ENCODE assay signal across 12 cellular contexts in genomic region chr6:109480993-109481480, GRCh38. TPM values are rescaled to one million over a fixed set of nuclear protein-coding genes. Genes with fewer than 3 reads are reported as not detected.
DNase-seq lines count a peak whose midpoint lies in the region; ATAC-seq and TF ChIP-seq lines count a peak whose summit lies in the region.
"Had no signal": no experiment of that assay in that cellular context is flagged by ENCODE, and none has a peak within 500 bp of the region (broad histone marks: within the 10 kb centered on the region; RNA-seq: fewer than 3 reads in every experiment).

No MANE protein-coding gene starts in this region.

- H3K4me1 ChIP-seq in iPS-15b (ENCODE audit: control insufficient read depth, insufficient read depth, low read length): peaks cover 24% of the 10 kb centered on the region
- H3K4me1 ChIP-seq in stomach smooth muscle (ENCODE audit: control insufficient read depth, insufficient read depth, low read length): peaks cover 18% of the 10 kb centered on the region

- H3K9ac ChIP-seq in iPS-15b (ENCODE audit: low read depth, low read length) (no peak overlapping the region), stomach smooth muscle (ENCODE audit: low read length in 2 of 2) (no peak overlapping the region)

- H3K4me1 Mint-ChIP-seq in activated naive CD4-positive, alpha-beta T cell treated with anti-CD3 and anti-CD28 coated beads, Interleukin-2, amount 50 U/mL, for 24 hours: peaks cover 65% of the 10 kb centered on the region
- H3K4me1 Mint-ChIP-seq in WTC11: peaks cover 58% of the 10 kb centered on the region

- H3K4me3 ChIP-seq in iPS-15b (ENCODE audit: low read depth, low read length): peak overlapping the region; percentile 6
- peak overlapping the region; percentile 6 to 9 for H3K4me3 ChIP-seq in stomach smooth muscle (ENCODE audit: low read length in 2 of 2)
- H3K4me3 ChIP-seq in brain microvascular endothelial cell (ENCODE audit: low read depth, low read length): no peak overlapping the region

- H3K27me3 ChIP-seq in iPS-15b (ENCODE audit: control insufficient read depth, insufficient read depth, low read length): no peaks in the 10 kb centered on the region
- no peaks in the 10 kb centered on the region for H3K27me3 ChIP-seq in stomach smooth muscle (ENCODE audit: control insufficient read depth in 1 of 2, insufficient read depth in 2 of 2, low read length in 2 of 2)
- H3K27me3 ChIP-seq in brain microvascular endothelial cell (replicated peaks): no peaks in the 10 kb centered on the region
- H3K27me3 ChIP-seq: heart right ventricle had no signal

- TF ChIP-seq CTCF in WTC11 (IDR thresholded peaks at IDR 0.05) (no peak), brain microvascular endothelial cell (IDR thresholded peaks at IDR 0.05; ENCODE audit: low read depth, low read length, missing control alignments) (no peak)

- H3K27ac Mint-ChIP-seq in activated naive CD4-positive, alpha-beta T cell treated with anti-CD3 and anti-CD28 coated beads, Interleukin-2, amount 50 U/mL, for 24 hours: peak overlapping the region; percentile 71
- no peak overlapping the region for H3K27ac Mint-ChIP-seq in WTC11
- H3K27ac Mint-ChIP-seq: dendritic cell treated with granulocyte-macrophage colony-stimulating factor and Interleukin-4, amounts not matched to agents 40 ng/mL and 50 ng/mL, for 4 days had no signal

- in situ Hi-C loops in brain microvascular endothelial cell (cut with HindIII; ENCODE audit: low pct_ligation_motif_present, low sequenced_read_pairs): no loop called here

- peaks cover 7% of the 10 kb centered on the region for H3K36me3 ChIP-seq in iPS-15b (ENCODE audit: control insufficient read depth, insufficient read depth, low read length)
- peaks cover 2 to 16% of the 10 kb centered on the region in 2 donors for H3K36me3 ChIP-seq in stomach smooth muscle (ENCODE audit: control insufficient read depth in 2 of 2, insufficient read depth in 2 of 2, low read length in 2 of 2)
- peaks cover 21% of the 10 kb centered on the region for H3K36me3 ChIP-seq in brain microvascular endothelial cell (replicated peaks)

- DNase-seq in activated naive CD4-positive, alpha-beta T cell treated with anti-CD3 and anti-CD28 coated beads, Interleukin-2, amount 50 U/mL, for 16 hours: no peak
- no peak for DNase-seq in WTC11 (ENCODE audit: low spot score)
- no peak for DNase-seq in brain microvascular endothelial cell
- no peak for DNase-seq in AG08396 (ENCODE audit: low spot score)
- DNase-seq in NOMO-1 treated with dmso at 0.1 percent for 144 hours (lab: John Stamatoyannopoulos, UW; ENCODE audit: unreplicated experiment): no peak
- DNase-seq: heart right ventricle; NCI-H446 treated with DMSO at 0.1 percent for 48 hours; stimulated activated naive CD4-positive, alpha-beta T cell treated with Interleukin-2 at 50 U/mL for 16 hours had no signal

- no peak for ATAC-seq in WTC11
- ATAC-seq: heart right ventricle had no signal

- CTCF ChIA-PET in WTC11 (lab: Charles Lee): interaction anchor here (1.0 to 1.2 kb wide), 2 partner anchors 11 to 35 kb away, joined by 3 to 5 read pairs; no protein-coding TSS in a partner anchor

- H3K27me3 Mint-ChIP-seq in activated naive CD4-positive, alpha-beta T cell treated with anti-CD3 and anti-CD28 coated beads, Interleukin-2, amount 50 U/mL, for 24 hours: no peaks in the 10 kb centered on the region
- H3K27me3 Mint-ChIP-seq in WTC11 (ENCODE audit: low read depth): no peaks in the 10 kb centered on the region; the same call in 1 of the 2 replicates

- H3K9me3 Mint-ChIP-seq in activated naive CD4-positive, alpha-beta T cell treated with anti-CD3 and anti-CD28 coated beads, Interleukin-2, amount 50 U/mL, for 24 hours: no peaks in the 10 kb centered on the region
- H3K9me3 Mint-ChIP-seq in WTC11: no peaks in the 10 kb centered on the region
- H3K9me3 Mint-ChIP-seq: dendritic cell treated with granulocyte-macrophage colony-stimulating factor and Interleukin-4, amounts not matched to agents 40 ng/mL and 50 ng/mL, for 4 days had no signal

- peak overlapping the region; percentile 96 for H3K4me3 Mint-ChIP-seq in activated naive CD4-positive, alpha-beta T cell treated with anti-CD3 and anti-CD28 coated beads, Interleukin-2, amount 50 U/mL, for 24 hours
- peak overlapping the region; percentile 96 for H3K4me3 Mint-ChIP-seq in WTC11
- H3K4me3 Mint-ChIP-seq: dendritic cell treated with granulocyte-macrophage colony-stimulating factor and Interleukin-4, amounts not matched to agents 40 ng/mL and 50 ng/mL, for 4 days had no signal

- no peak overlapping the region for H3K27ac ChIP-seq in stomach smooth muscle (ENCODE audit: low read length)
- no peak overlapping the region for H3K27ac ChIP-seq in brain microvascular endothelial cell
- H3K27ac ChIP-seq: heart right ventricle had no signal

- POLR2A ChIA-PET in WTC11 (lab: Charles Lee): no interaction called here

- no peaks in the 10 kb centered on the region for H3K9me3 ChIP-seq in iPS-15b (ENCODE audit: control insufficient read depth, insufficient read depth, low read length)
- no peaks in the 10 kb centered on the region for H3K9me3 ChIP-seq in stomach smooth muscle (ENCODE audit: control insufficient read depth in 2 of 2, low read length in 2 of 2)
- H3K9me3 ChIP-seq: heart right ventricle had no signal

- peaks cover 25% of the 10 kb centered on the region for H3K36me3 Mint-ChIP-seq in activated naive CD4-positive, alpha-beta T cell treated with anti-CD3 and anti-CD28 coated beads, Interleukin-2, amount 50 U/mL, for 24 hours
- H3K36me3 Mint-ChIP-seq in WTC11: peaks cover 46% of the 10 kb centered on the region

TF ChIP-seq in WTC11, 78 proteins besides CTCF, POLR2A, EP300 and RAD21 (continues in another document):
- no peak for TF ChIP-seq GTF2I (CRISPR knock-in tag; conservative IDR thresholded peaks at IDR 0.05)
- TF ChIP-seq NFE2L1 (CRISPR knock-in tag; IDR thresholded peaks at IDR 0.05): no peak
- TF ChIP-seq MYBL2 (CRISPR knock-in tag; IDR thresholded peaks at IDR 0.05): no peak
- TF ChIP-seq, protein P1, sequence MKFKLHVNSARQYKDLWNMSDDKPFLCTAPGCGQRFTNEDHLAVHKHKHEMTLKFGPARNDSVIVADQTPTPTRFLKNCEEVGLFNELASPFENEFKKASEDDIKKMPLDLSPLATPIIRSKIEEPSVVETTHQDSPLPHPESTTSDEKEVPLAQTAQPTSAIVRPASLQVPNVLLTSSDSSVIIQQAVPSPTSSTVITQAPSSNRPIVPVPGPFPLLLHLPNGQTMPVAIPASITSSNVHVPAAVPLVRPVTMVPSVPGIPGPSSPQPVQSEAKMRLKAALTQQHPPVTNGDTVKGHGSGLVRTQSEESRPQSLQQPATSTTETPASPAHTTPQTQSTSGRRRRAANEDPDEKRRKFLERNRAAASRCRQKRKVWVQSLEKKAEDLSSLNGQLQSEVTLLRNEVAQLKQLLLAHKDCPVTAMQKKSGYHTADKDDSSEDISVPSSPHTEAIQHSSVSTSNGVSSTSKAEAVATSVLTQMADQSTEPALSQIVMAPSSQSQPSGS (CRISPR knock-in tag; IDR thresholded peaks at IDR 0.05; ENCODE audit: borderline replicate concordance, low read depth): no peak
- TF ChIP-seq ZNF416 (CRISPR knock-in tag; IDR thresholded peaks at IDR 0.05): no peak
- no peak for TF ChIP-seq E2F4 (CRISPR knock-in tag; IDR thresholded peaks at IDR 0.05; ENCODE audit: borderline replicate concordance, low read depth)
- TF ChIP-seq ZNF512 (CRISPR knock-in tag; IDR thresholded peaks at IDR 0.05; ENCODE audit: borderline replicate concordance): no peak
- no peak for TF ChIP-seq NR2C2 (CRISPR knock-in tag; IDR thresholded peaks at IDR 0.05)
- TF ChIP-seq FOXP4 (CRISPR knock-in tag; IDR thresholded peaks at IDR 0.05): no peak
- no peak for TF ChIP-seq ZNF671 (CRISPR knock-in tag; IDR thresholded peaks at IDR 0.05)
- TF ChIP-seq FOXJ3 (CRISPR knock-in tag; IDR thresholded peaks at IDR 0.05; ENCODE audit: borderline replicate concordance): no peak

RNA-seq across cellular contexts. Expression of gene ZBTB24, which starts 2.0 kb away (rescaled TPM):
- total RNA-seq in WTC11 (2021): 13.7 to 14.7 TPM (median 14.6 TPM) in 3 replicates

RNA-seq across cellular contexts. Expression of gene MICAL1, which starts 25.5 kb away (rescaled TPM):
- 51.6 to 57.4 TPM (median 52.2 TPM) in 3 replicates for total RNA-seq in WTC11 (2021)

RNA-seq across cellular contexts. Expression of gene SMPD2, which starts 40.5 kb away (rescaled TPM):
- total RNA-seq in WTC11 (2021): 11.2 to 13.1 TPM (median 12.2 TPM) in 3 replicates

RNA-seq across cellular contexts. Expression of gene PPIL6, which starts 40.6 kb away (rescaled TPM):
- total RNA-seq in WTC11 (2021): 0.61 to 0.76 TPM (median 0.69 TPM) in 3 replicates
